28 cellular contexts compared by ENCODE assay signal in genomic region chr4:92339671-92340070, GRCh38. TPM values are rescaled to one million over a fixed set of nuclear protein-coding genes. Genes with fewer than 3 reads are reported as not detected.
"Had no signal": no experiment of that assay in that cellular context is flagged by ENCODE, and none has a peak within 500 bp of the region (broad histone marks: within the 10 kb centered on the region; RNA-seq: fewer than 3 reads in every experiment).

No MANE protein-coding gene starts in this region.

- H3K4me3 ChIP-seq: breast epithelium, MG63 had no signal

- H3K36me3 ChIP-seq: breast epithelium, MG63 had no signal

- H3K27ac ChIP-seq: breast epithelium, KMS-11, VCaP had no signal

- H3K4me2 ChIP-seq: KMS-11 had no signal

- FAIRE-seq: astrocyte had no signal

- H3K27me3 ChIP-seq: breast epithelium, MG63 had no signal

- DNase-seq: activated CD4-positive, alpha-beta memory T cell treated with anti-CD3 and anti-CD28 coated beads, Interleukin-2, amount 10 ng/mL, durations not matched to agents 7 days and 5 days; activated CD4-positive, alpha-beta T cell treated with anti-CD3 and anti-CD28 coated beads, Interleukin-2, amount 50 U/mL, for 1 hour; activated CD4-positive, CD25-positive, alpha-beta regulatory T cell; activated gamma-delta T cell; activated naive CD4-positive, alpha-beta T cell treated with anti-CD3 and anti-CD28 coated beads for 36 hours; activated T-cell treated with anti-CD3 and anti-CD28 coated beads for 4 hours; activated T-cell treated with anti-CD3 and anti-CD28 coated beads, Interleukin-2, amount 50 U/mL, for 48 hours; amygdala; caudate nucleus; MG63; MV-4-11; NCI-H1105; NCI-H1436; NCI-H1694 treated with DMSO at 0.1 percent for 48 hours; NCI-H2029 treated with DMSO at 0.1 percent for 48 hours; NCI-H524; NCI-H774; SIG-M5; T-cell; T-helper 2 cell; T1000 had no signal

- H3K9ac ChIP-seq: KMS-11 had no signal

- H3K4me1 ChIP-seq: breast epithelium had no signal

- H3K9me3 ChIP-seq: breast epithelium, MG63 had no signal

- ATAC-seq: activated T-helper 17 cell treated with anti-CD3 and anti-CD28 coated beads, Interleukin-2, amount 50 U/mL, for 72 hours; T-cell had no signal

RNA-seq across cellular contexts. Expression of gene GRID2, which starts 35.9 kb away (rescaled TPM):
- total RNA-seq: activated CD4-positive, alpha-beta memory T cell treated with anti-CD3 and anti-CD28 coated beads, Interleukin-2, amount 10 ng/mL, durations not matched to agents 7 days and 5 days; activated CD8-positive, alpha-beta memory T cell treated with anti-CD3 and anti-CD28 coated beads for 36 hours; activated naive CD4-positive, alpha-beta T cell treated with anti-CD3 and anti-CD28 coated beads for 36 hours; activated T-helper 17 cell treated with anti-CD3 and anti-CD28 coated beads, Interleukin-2, amount 50 U/mL, for 72 hours; OCI-LY7 had no signal
